Comparison of ENCODE assay signal across 1 cellular context in the genomic region with DNA sequence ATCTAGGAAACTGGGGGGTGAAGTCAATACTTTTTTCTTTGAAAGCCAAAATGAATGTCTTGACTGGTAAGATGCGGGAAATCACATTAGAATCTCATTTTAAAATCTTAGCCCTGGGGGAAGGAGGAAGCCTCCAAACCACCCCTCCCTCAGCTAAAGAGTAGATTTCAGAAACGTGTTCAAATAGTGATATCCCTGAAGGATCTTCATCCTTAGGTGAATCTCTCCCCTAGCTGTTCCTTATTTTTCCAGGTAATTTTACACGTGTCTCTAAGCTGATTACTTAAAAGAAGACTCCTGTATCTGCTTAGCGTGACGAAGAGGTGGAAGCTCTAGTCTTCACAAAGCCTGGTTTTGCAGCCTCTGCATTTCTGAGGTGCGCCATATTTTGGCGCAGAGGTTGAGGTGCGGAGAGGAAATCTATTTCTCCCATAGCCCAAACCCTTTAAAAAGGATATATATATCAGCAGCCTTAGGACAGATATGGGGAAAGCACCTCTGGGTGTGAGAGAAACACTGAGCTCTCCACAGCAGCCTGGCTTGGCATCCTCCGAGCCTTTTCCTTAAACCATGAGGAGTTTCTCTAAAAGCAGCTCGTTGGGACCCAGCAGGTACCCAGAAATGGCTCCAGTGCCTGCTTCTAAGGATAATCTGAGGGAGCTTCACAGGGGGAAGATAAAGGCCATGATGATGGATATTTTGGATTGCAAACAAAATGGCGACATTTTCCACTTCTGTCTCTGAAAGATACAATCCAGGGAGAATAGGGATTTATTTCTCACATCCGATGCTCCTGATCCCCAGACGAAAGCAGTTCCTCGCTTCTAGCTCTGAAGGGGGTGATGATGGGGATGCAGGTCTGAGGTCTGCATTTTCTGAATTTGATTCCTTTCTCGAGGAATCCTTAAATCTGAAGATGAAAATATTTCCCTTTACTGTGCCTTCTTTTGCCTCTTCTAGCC.
TF ChIP-seq lines count a peak whose summit lies in the region.

No MANE protein-coding gene starts in this region.

TF ChIP-seq in H1, 55 proteins besides CTCF, POLR2A, EP300 and RAD21:
- TF ChIP-seq RNF2 (IDR thresholded peaks at IDR 0.05; ENCODE audit: borderline replicate concordance, low read depth, low read length, missing control alignments, poor library complexity, severe bottlenecking) = peak; percentile 54
- no peak for TF ChIP-seq CREB1 (IDR thresholded peaks at IDR 0.05)
